8 cellular contexts compared by ENCODE assay signal in genomic region chr11:47176328-47177228, GRCh38. TPM values are rescaled to one million over a fixed set of nuclear protein-coding genes. Genes with fewer than 3 reads are reported as not detected.
DNase-seq lines count a peak whose midpoint lies in the region; TF ChIP-seq lines count a peak whose summit lies in the region.

Gene ARFGAP2 (minus strand): TSS chr11:47176879. CDS start chr11:47176853, 26 bp downstream.

- peaks cover 34% of the 10 kb centered on the region for H3K36me3 ChIP-seq in neutrophil

- peak within 1 kb of the TSS; percentile 81 for H3K27ac ChIP-seq in neutrophil

- H3K27me3 ChIP-seq in neutrophil: no peaks in the 10 kb centered on the region

- no peaks in the 10 kb centered on the region for H3K9me3 ChIP-seq in neutrophil

- DNase-seq in GM04504 (ENCODE audit: low read depth) (peak; percentile 94), HFF-Myc (ENCODE audit: extremely low read depth, low read depth) (peak; percentile 77), MV-4-11 (lab: John Stamatoyannopoulos, UW) (peak; percentile 92), SK-N-DZ (ENCODE audit: low spot score) (peak; percentile 92), foreskin melanocyte (peak; percentile 90)
- DNase-seq in activated naive CD4-positive, alpha-beta T cell treated with Interleukin-2 at 50 U/mL for 16 hours: peak; percentile 97

- peaks cover 21 to 23% of the 10 kb centered on the region in 2 experiments for H3K4me1 ChIP-seq in neutrophil (ENCODE audit: control insufficient read depth in 1 of 2, insufficient read depth in 1 of 2, low read depth in 1 of 2, low read length in 1 of 2)

- peak within 1 kb of the TSS; percentile 100 for H3K4me3 ChIP-seq in HFF-Myc (replicated peaks; ENCODE audit: low read depth, low read length)
- H3K4me3 ChIP-seq in neutrophil (ENCODE audit: low read depth in 1 of 2, low read length in 1 of 2): peak within 1 kb of the TSS; percentile 98 to 99

- TF ChIP-seq CTCF in HFF-Myc (IDR thresholded peaks at IDR 0.05; ENCODE audit: low read depth, low read length, missing control alignments) (no peak), neutrophil (IDR thresholded peaks at IDR 0.05) (peak; percentile 15), subcutaneous adipose tissue (IDR thresholded peaks at IDR 0.05; ENCODE audit: low read depth) (no peak)

RNA-seq across cellular contexts. Expression of gene ARFGAP2, which starts in this region (rescaled TPM):
- polyA plus RNA-seq in SK-N-DZ (2014; cell fraction: cytosol; rRNA removed): 113 and 120 TPM in 2 replicates
- polyA plus RNA-seq in SK-N-DZ (2014; cell fraction: nucleus; rRNA removed): 108 and 147 TPM in 2 replicates
- total RNA-seq in subcutaneous adipose tissue: 100 to 1,000 TPM; 141 to 203 (median 178) TPM

Comparison
In these comparisons a context has a peak if more than half of its experiments do, and no peak if none do; other contexts are left out.
1. Peak in every context shown above with its lines: DNase-seq, H3K4me3 ChIP-seq and H3K27ac ChIP-seq.